8 cellular contexts compared by ENCODE assay signal in the genomic region with DNA sequence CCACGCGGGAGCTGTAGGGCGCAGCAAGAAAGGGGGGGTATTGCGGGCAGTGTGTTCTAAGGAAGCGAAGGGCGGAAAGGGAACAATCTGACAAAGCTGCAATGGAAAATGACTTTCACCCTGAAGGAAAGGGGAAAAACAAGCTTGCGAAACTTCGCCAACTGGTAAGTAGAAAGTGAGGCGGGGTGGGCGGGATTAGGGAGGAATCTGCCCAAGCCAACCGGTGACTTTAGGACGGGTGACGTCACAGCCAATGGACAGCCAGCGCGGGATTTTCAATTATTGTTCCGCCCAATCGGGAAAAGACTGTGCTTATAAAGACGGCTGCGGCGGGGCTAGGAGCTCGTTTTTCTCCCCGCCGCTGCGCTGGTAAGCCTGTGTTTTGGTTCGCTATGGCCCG. TPM values are rescaled to one million over a fixed set of nuclear protein-coding genes. Genes with fewer than 3 reads are reported as not detected.
DNase-seq lines count a peak whose midpoint lies in the region; ATAC-seq and TF ChIP-seq lines count a peak whose summit lies in the region.
"Not testable (repeated sequence)": the region's sequence is repeated elsewhere in the genome, so short reads cannot be mapped to it uniquely, and the experiment has no call there.

No MANE protein-coding gene starts in this region.

- peak; percentile 21 to 26 for ATAC-seq in CD4-positive, CD25-positive, alpha-beta regulatory T cell (ENCODE audit: low read depth in 2 of 2)
- ATAC-seq in GM19025 (IDR thresholded peaks at IDR 0.05; ENCODE audit: low read depth, unreplicated experiment) (peak; percentile 18), GM21576 (IDR thresholded peaks at IDR 0.05; ENCODE audit: unreplicated experiment) (peak; percentile 25), HG02943 (IDR thresholded peaks at IDR 0.05; ENCODE audit: low read depth, unreplicated experiment) (peak; percentile 33), HG03521 (IDR thresholded peaks at IDR 0.05; ENCODE audit: unreplicated experiment) (peak; percentile 22), left ventricle myocardium superior (peak; percentile 72), gastrocnemius medialis (peak; percentile 84 to 85)
- peak; percentile 41 to 42 for ATAC-seq in activated T-cell treated with anti-CD3 and anti-CD28 coated beads, Interleukin-2, amount 50 U/mL, for 4 hours

- not testable (repeated sequence) for DNase-seq in CD4-positive, CD25-positive, alpha-beta regulatory T cell; activated T-cell treated with anti-CD3 and anti-CD28 coated beads, Interleukin-2, amount 50 U/mL, for 4 hours; left ventricle myocardium superior; gastrocnemius medialis

- not testable (repeated sequence) for H3K4me3 ChIP-seq in CD4-positive, CD25-positive, alpha-beta regulatory T cell (ENCODE audit: low read depth, low read length); gastrocnemius medialis

- intact Hi-C loops in left ventricle myocardium superior (cut with micrococcal nuclease); gastrocnemius medialis (cut with DNase I; ENCODE audit: low total_unique reads): not testable (repeated sequence)

- not testable (repeated sequence) for H3K27me3 Mint-ChIP-seq in CD4-positive, CD25-positive, alpha-beta regulatory T cell; activated T-cell treated with anti-CD3 and anti-CD28 coated beads, Interleukin-2, amount 50 U/mL, for 4 hours (ENCODE audit: low read depth)

- TF ChIP-seq CTCF in gastrocnemius medialis (IDR thresholded peaks at IDR 0.05 in 4 of 5, conservative IDR thresholded peaks at IDR 0.05 in 1 of 5): not testable (repeated sequence)

- TF ChIP-seq POLR2A in gastrocnemius medialis (IDR thresholded peaks at IDR 0.05): not testable (repeated sequence)

- H3K27ac ChIP-seq in CD4-positive, CD25-positive, alpha-beta regulatory T cell (ENCODE audit: insufficient read depth, low read length, poor library complexity, severe bottlenecking); gastrocnemius medialis: not testable (repeated sequence)

- not testable (repeated sequence) for H3K9me3 Mint-ChIP-seq in CD4-positive, CD25-positive, alpha-beta regulatory T cell; activated T-cell treated with anti-CD3 and anti-CD28 coated beads, Interleukin-2, amount 50 U/mL, for 4 hours

- not testable (repeated sequence) for H3K9me3 ChIP-seq in CD4-positive, CD25-positive, alpha-beta regulatory T cell (ENCODE audit: control insufficient read depth in 2 of 2, low read length in 2 of 2); gastrocnemius medialis

- peaks cover 23% of the 10 kb centered on the region for H3K4me1 ChIP-seq in CD4-positive, CD25-positive, alpha-beta regulatory T cell (ENCODE audit: control insufficient read depth, insufficient read depth, low read length, poor library complexity, severe bottlenecking)
- H3K4me1 ChIP-seq in gastrocnemius medialis: peaks cover 7 to 12% of the 10 kb centered on the region in 2 donors

- H3K27ac Mint-ChIP-seq in CD4-positive, CD25-positive, alpha-beta regulatory T cell: not testable (repeated sequence)

- H3K27me3 ChIP-seq in CD4-positive, CD25-positive, alpha-beta regulatory T cell (ENCODE audit: control insufficient read depth, insufficient read depth, low read length); gastrocnemius medialis: not testable (repeated sequence)

- in situ Hi-C loops in gastrocnemius medialis (cut with MboI; ENCODE audit: low sequenced_read_pairs in 4 of 4): not testable (repeated sequence)

- H3K36me3 Mint-ChIP-seq in CD4-positive, CD25-positive, alpha-beta regulatory T cell; activated T-cell treated with anti-CD3 and anti-CD28 coated beads, Interleukin-2, amount 50 U/mL, for 4 hours (ENCODE audit: insufficient read depth): not testable (repeated sequence)

- H3K36me3 ChIP-seq in CD4-positive, CD25-positive, alpha-beta regulatory T cell (ENCODE audit: control insufficient read depth, insufficient read depth, low read length); gastrocnemius medialis: not testable (repeated sequence)

- H3K4me3 Mint-ChIP-seq in CD4-positive, CD25-positive, alpha-beta regulatory T cell; activated T-cell treated with anti-CD3 and anti-CD28 coated beads, Interleukin-2, amount 50 U/mL, for 4 hours: not testable (repeated sequence)

- H3K4me1 Mint-ChIP-seq in CD4-positive, CD25-positive, alpha-beta regulatory T cell: peaks cover 13 to 25% (median 23%) of the 10 kb centered on the region in 4 donors
- peaks cover 27% of the 10 kb centered on the region for H3K4me1 Mint-ChIP-seq in activated T-cell treated with anti-CD3 and anti-CD28 coated beads, Interleukin-2, amount 50 U/mL, for 4 hours (ENCODE audit: low read depth)

RNA-seq across cellular contexts. Expression of a gene that starts 47.1 kb away (rescaled TPM):
- total RNA-seq in CD4-positive, CD25-positive, alpha-beta regulatory T cell: 6.2 TPM
- polyA plus RNA-seq in CD4-positive, CD25-positive, alpha-beta regulatory T cell: 10 to 100 TPM; 37.9 to 47.8 (median 39.5) TPM
- total RNA-seq in activated T-cell treated with anti-CD3 and anti-CD28 coated beads, Interleukin-2, amount 50 U/mL, for 4 hours: 10 to 100 TPM; 15.7 to 18.9 (median 17.9) TPM
- 16.7 TPM for total RNA-seq in left ventricle myocardium superior
- 10 to 100 TPM; 17.0 to 35.4 (median 28.7) TPM for total RNA-seq in gastrocnemius medialis

Comparison
In these comparisons a context has a peak if more than half of its experiments do, and no peak if none do; other contexts are left out.
1. ATAC-seq: peak in every context shown above with its lines; median percentile 84 in gastrocnemius medialis; 72 in left ventricle myocardium superior; 42 in activated T-cell treated with anti-CD3 and anti-CD28 coated beads, Interleukin-2, amount 50 U/mL, for 4 hours; 33 in HG02943; 25 in GM21576; 24 in CD4-positive, CD25-positive, alpha-beta regulatory T cell; 22 in HG03521; 18 in GM19025.